Comparison of ENCODE assay signal across 8 cellular contexts in the genomic region with DNA sequence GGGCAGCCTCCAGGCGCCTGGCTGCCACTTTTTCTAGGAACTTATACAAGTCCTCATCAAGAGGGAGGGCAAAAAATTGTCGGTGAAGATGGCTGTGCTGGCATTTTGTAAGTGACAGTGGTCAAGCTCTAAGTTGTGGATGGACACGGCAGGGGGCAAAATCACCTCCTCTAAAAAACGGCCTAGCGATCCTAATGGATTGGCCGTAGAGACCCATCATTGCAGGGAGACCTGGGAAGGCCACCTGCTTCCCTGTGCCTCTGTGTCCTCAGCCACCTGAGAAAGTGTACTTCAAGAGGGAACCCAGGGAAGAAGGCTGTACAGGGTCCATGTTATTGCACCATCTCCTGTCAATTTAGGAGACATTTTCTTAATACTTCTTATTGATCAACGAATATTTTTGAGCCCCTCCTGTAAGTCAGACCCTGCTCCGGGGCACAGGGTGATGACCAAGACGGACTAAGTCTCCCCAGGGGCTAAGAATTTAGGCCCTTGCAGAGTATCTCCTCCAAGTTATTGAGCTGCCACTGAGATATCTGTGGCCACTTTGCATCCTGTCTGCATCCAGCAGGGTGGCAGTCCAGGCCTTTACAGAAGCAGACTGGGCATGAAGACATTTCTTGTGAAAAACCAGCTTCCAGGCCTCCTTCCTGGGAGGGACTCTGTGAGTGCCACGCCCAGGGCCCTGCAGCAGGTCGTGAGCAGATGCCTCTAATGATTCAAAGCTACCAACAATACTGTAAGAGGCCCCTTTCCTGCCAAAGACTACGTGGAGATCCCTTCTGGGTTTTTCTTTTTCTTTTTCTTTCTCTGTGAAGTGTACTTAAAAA. TPM values are rescaled to one million over a fixed set of nuclear protein-coding genes. Genes with fewer than 3 reads are reported as not detected.
DNase-seq lines count a peak whose midpoint lies in the region; ATAC-seq and TF ChIP-seq lines count a peak whose summit lies in the region.

No MANE protein-coding gene starts in this region.

- ATAC-seq in HG02610 (IDR thresholded peaks at IDR 0.05; ENCODE audit: unreplicated experiment) (peak; percentile 38), WTC11 (no peak), HG02852 (IDR thresholded peaks at IDR 0.05; ENCODE audit: unreplicated experiment) (no peak), HG03108 (IDR thresholded peaks at IDR 0.05; ENCODE audit: unreplicated experiment) (no peak)

- CTCF ChIA-PET in WTC11 (lab: Charles Lee): interaction anchor here (0.8 to 2.3 kb wide), 2 partner anchors 9 to 71 kb away, joined by 4 to 10 read pairs; partner anchors contain the start of gene NFKBIA

- no peaks in the 10 kb centered on the region for H3K79me2 ChIP-seq in smooth muscle cell (ENCODE audit: low read depth)

- H3K4me2 ChIP-seq in BLaER1 treated with 17β-estradiol and CSF1 and Interleukin-3, amounts not matched to agents 10 nM and 100 nM: peak overlapping the region; percentile 59 to 89 (median 75)
- H3K4me2 ChIP-seq in smooth muscle cell: no peak overlapping the region

- H3K9me3 ChIP-seq in BLaER1 treated with 17β-estradiol and CSF1 and Interleukin-3, amounts not matched to agents 10 nM and 100 nM (replicated peaks in 1 of 11): no peaks in the 10 kb centered on the region
- H3K9me3 ChIP-seq in smooth muscle cell (replicated peaks; ENCODE audit: low read depth) (no peaks in the 10 kb centered on the region), ascending aorta (no peaks in the 10 kb centered on the region)

- no peak overlapping the region for H2AFZ ChIP-seq in smooth muscle cell (ENCODE audit: low read depth)

- peak overlapping the region in 6 of 11 experiments; percentile 16 to 58 (median 46); a peak in 9 of 22 replicates for H3K27ac ChIP-seq in BLaER1 treated with 17β-estradiol and CSF1 and Interleukin-3, amounts not matched to agents 10 nM and 100 nM
- H3K27ac ChIP-seq in smooth muscle cell (ENCODE audit: low read depth): peak overlapping the region; percentile 80
- H3K27ac ChIP-seq in ascending aorta: no peak overlapping the region

- H3K9ac ChIP-seq in BLaER1 treated with 17β-estradiol and CSF1 and Interleukin-3, amounts not matched to agents 10 nM and 100 nM: peak overlapping the region in 7 of 11 experiments; percentile 1 to 60 (median 14); a peak in 10 of 22 replicates
- H3K9ac ChIP-seq in smooth muscle cell (ENCODE audit: low read depth): peak overlapping the region; percentile 26

- intact Hi-C loops in ascending aorta (cut with DNase I): no loop called here

- H3K4me1 Mint-ChIP-seq in WTC11: peaks cover 50% of the 10 kb centered on the region

- 67% methylated on average over 12 of the region's 12 CpGs for WGBS in smooth muscle cell (ENCODE audit: low lambda C conversion rate)

- H3K4me3 Mint-ChIP-seq in WTC11: no peak overlapping the region

- H3K27me3 ChIP-seq in BLaER1 treated with 17β-estradiol and CSF1 and Interleukin-3, amounts not matched to agents 10 nM and 100 nM: no peaks in the 10 kb centered on the region
- no peaks in the 10 kb centered on the region for H3K27me3 ChIP-seq in smooth muscle cell (ENCODE audit: low read depth)
- no peaks in the 10 kb centered on the region for H3K27me3 ChIP-seq in ascending aorta

- no peaks in the 10 kb centered on the region for H3K36me3 ChIP-seq in BLaER1 treated with 17β-estradiol and CSF1 and Interleukin-3, amounts not matched to agents 10 nM and 100 nM
- H3K36me3 ChIP-seq in smooth muscle cell (ENCODE audit: low read depth) (no peaks in the 10 kb centered on the region), ascending aorta (no peaks in the 10 kb centered on the region)

- no peak for DNase-seq in WTC11 (ENCODE audit: low spot score)
- peak; percentile 38 to 43 for DNase-seq in erythroblast (lab: John Stamatoyannopoulos, UW)
- no peak for DNase-seq in smooth muscle cell (lab: John Stamatoyannopoulos, UW; ENCODE audit: unreplicated experiment)
- DNase-seq in ascending aorta (ENCODE audit: low spot score in 2 of 2): no peak

- TF ChIP-seq POLR2A in erythroblast (IDR thresholded peaks at IDR 0.05; ENCODE audit: low read length): no peak

- peaks cover 8% of the 10 kb centered on the region for H3F3A ChIP-seq in smooth muscle cell (ENCODE audit: low read depth)

- H3K4me1 ChIP-seq in BLaER1 treated with 17β-estradiol and CSF1 and Interleukin-3, amounts not matched to agents 10 nM and 100 nM: peaks cover 50 to 73% (median 56%) of the 10 kb centered on the region in 10 experiments
- H3K4me1 ChIP-seq in smooth muscle cell (ENCODE audit: low read depth) (peaks cover 22% of the 10 kb centered on the region), ascending aorta (peaks cover 0 to 11% of the 10 kb centered on the region in 2 donors)

- H3K9me3 Mint-ChIP-seq in WTC11: no peaks in the 10 kb centered on the region

- no peaks in the 10 kb centered on the region for H3K36me3 Mint-ChIP-seq in WTC11

- TF ChIP-seq CTCF in WTC11 (IDR thresholded peaks at IDR 0.05) (no peak), smooth muscle cell (IDR thresholded peaks at IDR 0.05; ENCODE audit: borderline replicate concordance, insufficient read depth, poor library complexity, severe bottlenecking) (no peak), ascending aorta (IDR thresholded peaks at IDR 0.05) (no peak)

- H3K27ac Mint-ChIP-seq in WTC11: peak overlapping the region; percentile 33; the same call in 1 of the 2 replicates

- POLR2A ChIA-PET in WTC11 (lab: Charles Lee): interaction anchor here (1.1 to 2.1 kb wide), 4 partner anchors 9 to 67 kb away, joined by 3 to 5 read pairs (median 4); partner anchors contain the start of gene PSMA6

- H3K27me3 Mint-ChIP-seq in WTC11 (ENCODE audit: low read depth): no peaks in the 10 kb centered on the region

- H4K20me1 ChIP-seq in BLaER1 treated with 17β-estradiol and CSF1 and Interleukin-3, amounts not matched to agents 10 nM and 100 nM: no peaks in the 10 kb centered on the region
- H4K20me1 ChIP-seq in smooth muscle cell (ENCODE audit: low read depth): no peaks in the 10 kb centered on the region

- H3K4me3 ChIP-seq in BLaER1 treated with 17β-estradiol and CSF1 and Interleukin-3, amounts not matched to agents 10 nM and 100 nM: peak overlapping the region in 1 of 10 experiments; percentile 11; a peak in 1 of 20 replicates
- H3K4me3 ChIP-seq in smooth muscle cell (no peak overlapping the region), ascending aorta (no peak overlapping the region)

TF ChIP-seq in WTC11, 78 proteins besides CTCF, POLR2A, EP300 and RAD21 (continues in another document):
- TF ChIP-seq ZNF121 (CRISPR knock-in tag; IDR thresholded peaks at IDR 0.05): no peak
- no peak for TF ChIP-seq IRF2 (CRISPR knock-in tag; IDR thresholded peaks at IDR 0.05; ENCODE audit: borderline replicate concordance, low read depth)
- TF ChIP-seq, protein P1, sequence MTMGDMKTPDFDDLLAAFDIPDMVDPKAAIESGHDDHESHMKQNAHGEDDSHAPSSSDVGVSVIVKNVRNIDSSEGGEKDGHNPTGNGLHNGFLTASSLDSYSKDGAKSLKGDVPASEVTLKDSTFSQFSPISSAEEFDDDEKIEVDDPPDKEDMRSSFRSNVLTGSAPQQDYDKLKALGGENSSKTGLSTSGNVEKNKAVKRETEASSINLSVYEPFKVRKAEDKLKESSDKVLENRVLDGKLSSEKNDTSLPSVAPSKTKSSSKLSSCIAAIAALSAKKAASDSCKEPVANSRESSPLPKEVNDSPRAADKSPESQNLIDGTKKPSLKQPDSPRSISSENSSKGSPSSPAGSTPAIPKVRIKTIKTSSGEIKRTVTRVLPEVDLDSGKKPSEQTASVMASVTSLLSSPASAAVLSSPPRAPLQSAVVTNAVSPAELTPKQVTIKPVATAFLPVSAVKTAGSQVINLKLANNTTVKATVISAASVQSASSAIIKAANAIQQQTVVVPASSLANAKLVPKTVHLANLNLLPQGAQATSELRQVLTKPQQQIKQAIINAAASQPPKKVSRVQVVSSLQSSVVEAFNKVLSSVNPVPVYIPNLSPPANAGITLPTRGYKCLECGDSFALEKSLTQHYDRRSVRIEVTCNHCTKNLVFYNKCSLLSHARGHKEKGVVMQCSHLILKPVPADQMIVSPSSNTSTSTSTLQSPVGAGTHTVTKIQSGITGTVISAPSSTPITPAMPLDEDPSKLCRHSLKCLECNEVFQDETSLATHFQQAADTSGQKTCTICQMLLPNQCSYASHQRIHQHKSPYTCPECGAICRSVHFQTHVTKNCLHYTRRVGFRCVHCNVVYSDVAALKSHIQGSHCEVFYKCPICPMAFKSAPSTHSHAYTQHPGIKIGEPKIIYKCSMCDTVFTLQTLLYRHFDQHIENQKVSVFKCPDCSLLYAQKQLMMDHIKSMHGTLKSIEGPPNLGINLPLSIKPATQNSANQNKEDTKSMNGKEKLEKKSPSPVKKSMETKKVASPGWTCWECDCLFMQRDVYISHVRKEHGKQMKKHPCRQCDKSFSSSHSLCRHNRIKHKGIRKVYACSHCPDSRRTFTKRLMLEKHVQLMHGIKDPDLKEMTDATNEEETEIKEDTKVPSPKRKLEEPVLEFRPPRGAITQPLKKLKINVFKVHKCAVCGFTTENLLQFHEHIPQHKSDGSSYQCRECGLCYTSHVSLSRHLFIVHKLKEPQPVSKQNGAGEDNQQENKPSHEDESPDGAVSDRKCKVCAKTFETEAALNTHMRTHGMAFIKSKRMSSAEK (CRISPR knock-in tag; IDR thresholded peaks at IDR 0.05; ENCODE audit: borderline replicate concordance): no peak

RNA-seq across cellular contexts. Expression of gene PSMA6, which starts 40.5 kb away (rescaled TPM):
- total RNA-seq in WTC11 (2021) (197 to 215 TPM (median 210 TPM) in 3 replicates), smooth muscle cell (250 and 315 TPM in 2 replicates), ascending aorta (96.6 TPM)
- polyA plus RNA-seq in smooth muscle cell: 251 and 255 TPM in 2 replicates

Comparison
In these comparisons a context has a peak if more than half of its experiments do, and no peak if none do; other contexts are left out.
1. H3K27ac ChIP-seq: peak in BLaER1 treated with 17β-estradiol and CSF1 and Interleukin-3, amounts not matched to agents 10 nM and 100 nM (6 of 11) and smooth muscle cell (single experiment); none in ascending aorta (0 of 2).
2. DNase-seq: peak in erythroblast (2 of 2); none in WTC11 (single experiment), smooth muscle cell (single experiment) and ascending aorta (0 of 2).